ENCODE assay signal across 12 cellular contexts in the genomic region with DNA sequence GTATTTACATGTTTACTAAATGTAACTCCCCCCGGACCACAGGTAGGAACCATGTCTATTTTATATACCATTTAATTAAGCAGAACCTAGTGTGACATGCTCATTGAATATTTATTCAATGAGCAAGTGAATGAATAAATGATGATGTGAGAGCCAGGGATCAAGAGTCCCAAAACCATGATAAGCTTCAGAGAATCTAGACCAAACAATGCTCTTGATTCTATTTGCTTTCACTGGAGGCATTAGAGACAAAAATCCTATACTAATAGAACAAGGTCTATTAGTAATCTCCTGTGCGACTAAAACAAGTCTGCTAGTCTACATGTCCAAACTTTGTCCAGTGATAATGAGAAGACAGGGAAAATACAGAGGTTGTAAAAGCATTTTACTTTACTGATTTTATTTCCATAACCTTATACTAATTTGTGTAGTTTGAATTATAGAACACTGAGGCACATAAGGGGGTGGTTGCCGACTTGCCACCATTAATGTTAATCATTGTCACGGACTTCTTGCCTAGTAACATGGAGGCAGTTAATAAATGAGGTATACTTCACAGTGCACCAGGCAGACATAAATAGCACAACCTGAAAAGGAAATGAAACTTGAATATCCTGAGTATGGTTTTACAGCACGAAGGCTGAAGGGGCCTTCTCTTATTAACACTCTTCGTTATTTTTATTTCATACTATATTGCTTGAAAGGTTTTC.
A peak's percentile ranks its signal among the peaks of the same experiment; 100 is the strongest.
DNase-seq lines count a peak whose midpoint lies in the region; ATAC-seq and TF ChIP-seq lines count a peak whose summit lies in the region.
"Had no signal": no experiment of that assay in that cellular context is flagged by ENCODE, and none has a peak within 500 bp of the region (broad histone marks: within the 10 kb centered on the region; RNA-seq: fewer than 3 reads in every experiment).

No MANE protein-coding gene starts in this region.

- DNase-seq in GM12864 (ENCODE audit: low read depth) (peak; percentile 3), PC-3 (no peak), NCI-H2171 (lab: John Stamatoyannopoulos, UW) (no peak)
- DNase-seq in activated naive CD4-positive, alpha-beta T cell (lab: John Stamatoyannopoulos, UW), result no peak
- no peak for DNase-seq in activated T-cell treated with anti-CD3 and anti-CD28 coated beads, Interleukin-2, amount 50 U/mL, for 4 hours
- DNase-seq: activated naive CD4-positive, alpha-beta T cell treated with Interleukin-2 at 50 U/mL for 16 hours; NCI-H1048; upper lobe of right lung had no signal

- TF ChIP-seq CTCF in GM12864 (IDR thresholded peaks at IDR 0.05; ENCODE audit: low read depth, low read length, missing control alignments) (no peak), PC-3 (conservative IDR thresholded peaks at IDR 0.05; ENCODE audit: low read depth, low read length) (no peak)

- POLR2A ChIA-PET in PC-3 (lab: Charles Lee; ENCODE audit: unreplicated experiment), result no interaction called here

- H3K4me3 Mint-ChIP-seq in activated T-cell treated with anti-CD3 and anti-CD28 coated beads, Interleukin-2, amount 50 U/mL, for 4 hours, result no peak overlapping the region

- CTCF ChIA-PET in PC-3 (lab: Charles Lee), result no interaction called here

- no peaks in the 10 kb centered on the region for H3F3A ChIP-seq in PC-3 (ENCODE audit: low read length, unreplicated experiment)

- H3K27me3 Mint-ChIP-seq in activated T-cell treated with anti-CD3 and anti-CD28 coated beads, Interleukin-2, amount 50 U/mL, for 4 hours (ENCODE audit: low read depth), result no peaks in the 10 kb centered on the region

- H3K27me3 ChIP-seq in PC-3 (ENCODE audit: low read length), result no peaks in the 10 kb centered on the region
- H3K27me3 ChIP-seq: upper lobe of right lung had no signal

- intact Hi-C loops in PC-3 (cut with micrococcal nuclease), result no loop called here

- no peaks in the 10 kb centered on the region for H3K4me1 Mint-ChIP-seq in activated T-cell treated with anti-CD3 and anti-CD28 coated beads, Interleukin-2, amount 50 U/mL, for 4 hours (ENCODE audit: low read depth)

- H3K4me1 ChIP-seq in PC-3 (ENCODE audit: insufficient read depth, low read length), result peaks cover 22% of the 10 kb centered on the region
- H3K4me1 ChIP-seq: upper lobe of right lung had no signal

- no peak overlapping the region for H3K9ac ChIP-seq in PC-3 (ENCODE audit: low read length)

- no peak overlapping the region for H3K27ac ChIP-seq in PC-3 (ENCODE audit: low read length)
- H3K27ac ChIP-seq: RWPE1, upper lobe of right lung had no signal

- no peak overlapping the region for H3K4me3 ChIP-seq in GM12864 (ENCODE audit: low read depth, low read length)
- H3K4me3 ChIP-seq in PC-3 (ENCODE audit: low read length), result no peak overlapping the region
- H3K4me3 ChIP-seq: upper lobe of right lung had no signal

- no peaks in the 10 kb centered on the region for H3K36me3 Mint-ChIP-seq in activated T-cell treated with anti-CD3 and anti-CD28 coated beads, Interleukin-2, amount 50 U/mL, for 4 hours (ENCODE audit: insufficient read depth)

- no peaks in the 10 kb centered on the region for H3K9me2 ChIP-seq in PC-3 (replicated peaks; ENCODE audit: low read length)

- no peak overlapping the region for H3K4me2 ChIP-seq in PC-3 (ENCODE audit: low read length)

- H2AFZ ChIP-seq in PC-3 (ENCODE audit: low read length), result no peak overlapping the region

- H3K36me3 ChIP-seq in PC-3 (ENCODE audit: low read depth, low read length), result no peaks in the 10 kb centered on the region
- H3K36me3 ChIP-seq: upper lobe of right lung had no signal

- ATAC-seq in GM19372 (IDR thresholded peaks at IDR 0.05; ENCODE audit: low read depth, unreplicated experiment) (peak; percentile 59), HG02763 (IDR thresholded peaks at IDR 0.05; ENCODE audit: unreplicated experiment) (peak; percentile 61), HG03520 (IDR thresholded peaks at IDR 0.05; ENCODE audit: unreplicated experiment) (peak; percentile 56), PC-3 (no peak)
- ATAC-seq in activated T-cell treated with anti-CD3 and anti-CD28 coated beads, Interleukin-2, amount 50 U/mL, for 4 hours, result no peak
- ATAC-seq: upper lobe of right lung had no signal

- H3K9me3 Mint-ChIP-seq in activated T-cell treated with anti-CD3 and anti-CD28 coated beads, Interleukin-2, amount 50 U/mL, for 4 hours, result no peaks in the 10 kb centered on the region

- no TSS peak for BruUV-seq in PC-3 (replicated peaks; lab: Mats Ljungman, UMichigan)

- H3K9me3 ChIP-seq in PC-3 (ENCODE audit: low read length), result no peaks in the 10 kb centered on the region
- H3K9me3 ChIP-seq: upper lobe of right lung had no signal

- no peaks in the 10 kb centered on the region for H3K79me2 ChIP-seq in PC-3 (ENCODE audit: low read length)

- H4K20me1 ChIP-seq in PC-3 (ENCODE audit: low read length), result no peaks in the 10 kb centered on the region

Comparison
In these comparisons a context has a peak if more than half of its experiments do, and no peak if none do; other contexts are left out.
1. ATAC-seq: peak in GM19372 (single experiment), HG02763 (single experiment) and HG03520 (single experiment); none in PC-3 (single experiment) and activated T-cell treated with anti-CD3 and anti-CD28 coated beads, Interleukin-2, amount 50 U/mL, for 4 hours (0 of 2).